ENCODE assay signal across 9 cellular contexts in genomic region chr1:234065794-234066447, GRCh38.
DNase-seq lines count a peak whose midpoint lies in the region; TF ChIP-seq lines count a peak whose summit lies in the region.
"Had no signal": no experiment of that assay in that cellular context is flagged by ENCODE, and none has a peak within 500 bp of the region (broad histone marks: within the 10 kb centered on the region; RNA-seq: fewer than 3 reads in every experiment).

No MANE protein-coding gene starts in this region.

- 22 to 24% methylated on average over 17 of the region's 17 CpGs for WGBS in tibial nerve, 2 donors

- no peak overlapping the region for H3K27ac ChIP-seq in PC-9
- no peak overlapping the region for H3K27ac ChIP-seq in osteoblast (ENCODE audit: low read depth, low read length)
- no peak overlapping the region for H3K27ac ChIP-seq in tibial nerve
- H3K27ac ChIP-seq: BLaER1 treated with 17β-estradiol and CSF1 and Interleukin-3, amounts not matched to agents 10 nM and 100 nM had no signal

- TF ChIP-seq CTCF in PC-9 (conservative IDR thresholded peaks at IDR 0.05) (peak; percentile 83), fibroblast of pulmonary artery (IDR thresholded peaks at IDR 0.05; ENCODE audit: low read length, missing control alignments) (peak; percentile 76), osteoblast (IDR thresholded peaks at IDR 0.05; ENCODE audit: extremely low read depth, low read depth, low read length) (peak; percentile 86), tibial nerve (IDR thresholded peaks at IDR 0.05) (peak; percentile 37 to 60 (median 45))

- H3K4me2 ChIP-seq in PC-9, result no peak overlapping the region
- H3K4me2 ChIP-seq in osteoblast (ENCODE audit: insufficient read depth, low read length), result no peak overlapping the region
- H3K4me2 ChIP-seq: BLaER1 treated with 17β-estradiol and CSF1 and Interleukin-3, amounts not matched to agents 10 nM and 100 nM had no signal

- TF ChIP-seq EP300 in tibial nerve (IDR thresholded peaks at IDR 0.05), result no peak

- H3K27me3 ChIP-seq in PC-9 (ENCODE audit: insufficient read depth, low read depth), result no peaks in the 10 kb centered on the region
- H3K27me3 ChIP-seq in osteoblast (ENCODE audit: insufficient read depth, low read length), result no peaks in the 10 kb centered on the region
- no peaks in the 10 kb centered on the region for H3K27me3 ChIP-seq in tibial nerve
- H3K27me3 ChIP-seq: BLaER1 treated with 17β-estradiol and CSF1 and Interleukin-3, amounts not matched to agents 10 nM and 100 nM had no signal

- no peaks in the 10 kb centered on the region for H3K36me3 ChIP-seq in PC-9 (ENCODE audit: low read depth)
- no peaks in the 10 kb centered on the region for H3K36me3 ChIP-seq in osteoblast (ENCODE audit: insufficient read depth, low read length)
- no peaks in the 10 kb centered on the region for H3K36me3 ChIP-seq in tibial nerve
- H3K36me3 ChIP-seq: BLaER1 treated with 17β-estradiol and CSF1 and Interleukin-3, amounts not matched to agents 10 nM and 100 nM had no signal

- H2AFZ ChIP-seq in PC-9 (no peak overlapping the region), osteoblast (ENCODE audit: low read length) (no peak overlapping the region)

- POLR2A ChIA-PET in PC-9 (lab: Charles Lee; ENCODE audit: unreplicated experiment), result no interaction called here

- H3F3A ChIP-seq in PC-9 (ENCODE audit: insufficient read depth, low read depth), result peaks cover 3% of the 10 kb centered on the region; the same call in 1 of the 2 replicates

- no peaks in the 10 kb centered on the region for H3K9me2 ChIP-seq in PC-9 (ENCODE audit: insufficient read depth)

- no peak for TF ChIP-seq POLR2A in tibial nerve (IDR thresholded peaks at IDR 0.05)

- BruUV-seq in PC-9 (replicated peaks; lab: Mats Ljungman, UMichigan), result no TSS peak

- DNase-seq in NCI-H1105 treated with DMSO at 0.1 percent for 48 hours (lab: John Stamatoyannopoulos, UW) (peak; percentile 25), NCI-H1105 (lab: John Stamatoyannopoulos, UW) (no peak), HT1080 (ENCODE audit: low read depth) (peak; percentile 42), PC-9 (peak in 1 of 2 experiments; percentile 75), fibroblast of pulmonary artery (ENCODE audit: low read depth) (peak; percentile 67), osteoblast (ENCODE audit: insufficient read length, low spot score, missing footprints) (peak; percentile 88), tibial nerve (ENCODE audit: low spot score in 2 of 2) (peak; percentile 47 to 79)
- DNase-seq in activated T-cell treated with anti-CD3 and anti-CD28 coated beads, Interleukin-2, amount 50 U/mL, for 48 hours, result peak; percentile 81 to 82

- H3K79me2 ChIP-seq in PC-9 (ENCODE audit: low read depth) (no peaks in the 10 kb centered on the region), osteoblast (ENCODE audit: insufficient read depth, low read length) (no peaks in the 10 kb centered on the region)

- H4K20me1 ChIP-seq in PC-9 (ENCODE audit: insufficient read depth) (no peaks in the 10 kb centered on the region), osteoblast (ENCODE audit: insufficient read depth, low read length) (no peaks in the 10 kb centered on the region)
- H4K20me1 ChIP-seq: BLaER1 treated with 17β-estradiol and CSF1 and Interleukin-3, amounts not matched to agents 10 nM and 100 nM had no signal

- H3K4me1 ChIP-seq in PC-9 (replicated peaks; ENCODE audit: insufficient read depth) (no peaks in the 10 kb centered on the region), osteoblast (ENCODE audit: insufficient read depth, low read length) (no peaks in the 10 kb centered on the region), tibial nerve (no peaks in the 10 kb centered on the region)
- H3K4me1 ChIP-seq: BLaER1 treated with 17β-estradiol and CSF1 and Interleukin-3, amounts not matched to agents 10 nM and 100 nM had no signal

- intact Hi-C loops in PC-9 (cut with micrococcal nuclease; ENCODE audit: unreplicated experiment), result loop anchor here (1.0 to 10.0 kb wide), 6 partner anchors 159 to 701 kb away; partner anchors contain the start of gene KCNK1

- CTCF ChIA-PET in PC-9 (lab: Charles Lee), result interaction anchor here (0.6 to 1.7 kb wide), 6 partner anchors 41 to 672 kb away, joined by 3 to 5 read pairs (median 3); partner anchors contain the start of gene SLC35F3

- H3K9me3 ChIP-seq in PC-9 (ENCODE audit: insufficient read depth, low read depth) (peaks cover 17% of the 10 kb centered on the region), osteoblast (ENCODE audit: low read depth, low read length) (no peaks in the 10 kb centered on the region), tibial nerve (peaks cover 0 to 13% (median 4%) of the 10 kb centered on the region in 4 donors)

- H3K4me3 ChIP-seq in PC-9, result no peak overlapping the region
- no peak overlapping the region for H3K4me3 ChIP-seq in fibroblast of pulmonary artery (replicated peaks; ENCODE audit: low read depth, low read length)
- no peak overlapping the region for H3K4me3 ChIP-seq in osteoblast (ENCODE audit: insufficient read depth, low read length)
- H3K4me3 ChIP-seq in tibial nerve, result no peak overlapping the region
- H3K4me3 ChIP-seq: BLaER1 treated with 17β-estradiol and CSF1 and Interleukin-3, amounts not matched to agents 10 nM and 100 nM had no signal
